In genomic region chr22:46031965-46032851, GRCh38 we compare ENCODE assay signal across 18 cellular contexts. TPM values are rescaled to one million over a fixed set of nuclear protein-coding genes. Genes with fewer than 3 reads are reported as not detected.
DNase-seq lines count a peak whose midpoint lies in the region; ATAC-seq and TF ChIP-seq lines count a peak whose summit lies in the region.
"Had no signal": no experiment of that assay in that cellular context is flagged by ENCODE, and none has a peak within 500 bp of the region (broad histone marks: within the 10 kb centered on the region; RNA-seq: fewer than 3 reads in every experiment).

No MANE protein-coding gene starts in this region.

- TF ChIP-seq CTCF in 22Rv1 (IDR thresholded peaks at IDR 0.05) (no peak), IMR-90 (conservative IDR thresholded peaks at IDR 0.05; ENCODE audit: low read depth, low read length) (no peak), esophagus squamous epithelium (IDR thresholded peaks at IDR 0.05) (no peak), neutrophil (IDR thresholded peaks at IDR 0.05) (no peak)

- intact Hi-C loops in IMR-90 (cut with micrococcal nuclease): no loop called here
- intact Hi-C loops in esophagus squamous epithelium (cut with DNase I): no loop called here

- H2AK9ac ChIP-seq in IMR-90 (replicated peaks; ENCODE audit: low read depth, low read length, poor library complexity): no peak overlapping the region

- no peak overlapping the region for H2BK120ac ChIP-seq in IMR-90 (ENCODE audit: low read depth, low read length)

- no peak overlapping the region for H2BK15ac ChIP-seq in IMR-90 (ENCODE audit: low read depth, low read length)

- H3K4me1 ChIP-seq in IMR-90 (ENCODE audit: control insufficient read depth, insufficient read depth, low read length) (peaks cover 7% of the 10 kb centered on the region), esophagus squamous epithelium (peaks cover 34 to 60% (median 35%) of the 10 kb centered on the region in 3 donors), neutrophil (ENCODE audit: control insufficient read depth in 1 of 2, insufficient read depth in 1 of 2, low read depth in 1 of 2, low read length in 1 of 2) (peaks cover 57 to 60% of the 10 kb centered on the region in 2 experiments)

- no peak overlapping the region for H3K18ac ChIP-seq in IMR-90 (ENCODE audit: low read depth, low read length)

- H3K14ac ChIP-seq in IMR-90 (replicated peaks; ENCODE audit: low read depth, low read length): no peak overlapping the region

- peaks cover 4 to 12% of the 10 kb centered on the region in 2 experiments; a peak in 3 of 4 replicates for H3K79me1 ChIP-seq in IMR-90 (ENCODE audit: low read depth in 1 of 2, low read length in 2 of 2)

- no peak for ATAC-seq in IMR-90 (ENCODE audit: low read depth)
- ATAC-seq in HG03039 (IDR thresholded peaks at IDR 0.05; ENCODE audit: unreplicated experiment): no peak
- ATAC-seq in GM19328 (IDR thresholded peaks at IDR 0.05; ENCODE audit: unreplicated experiment): no peak

- POLR2A ChIA-PET in IMR-90 (lab: Charles Lee; ENCODE audit: unreplicated experiment): no interaction called here

- H3K27ac ChIP-seq in 22Rv1: 0 out of 2 replicates have a peak overlapping the region, but pooled peaks have one; percentile 32
- H3K27ac ChIP-seq in IMR-90 (ENCODE audit: insufficient read depth, low read length): no peak overlapping the region
- peak overlapping the region; percentile 61 to 100 (median 76) for H3K27ac ChIP-seq in esophagus squamous epithelium
- H3K27ac ChIP-seq in neutrophil: peak overlapping the region; percentile 49
- H3K27ac ChIP-seq: PC-9, transverse colon had no signal

- H3K9me3 ChIP-seq in IMR-90 (ENCODE audit: control insufficient read depth, insufficient read depth, low read length) (no peaks in the 10 kb centered on the region), esophagus squamous epithelium (no peaks in the 10 kb centered on the region), neutrophil (no peaks in the 10 kb centered on the region)
- H3K9me3 ChIP-seq: transverse colon had no signal

- H4K5ac ChIP-seq in IMR-90 (ENCODE audit: low read depth, low read length): no peak overlapping the region

- no peak overlapping the region for H3K56ac ChIP-seq in IMR-90 (ENCODE audit: extremely low read depth, insufficient read depth, low read length)

- H4K91ac ChIP-seq in IMR-90 (ENCODE audit: insufficient read depth, low read depth, low read length): no peak overlapping the region

- H3K9me1 ChIP-seq in IMR-90 (ENCODE audit: insufficient read depth, low read length): peaks cover 7% of the 10 kb centered on the region

- TF ChIP-seq POLR2A in IMR-90 (IDR thresholded peaks at IDR 0.05; ENCODE audit: low read depth, low read length): no peak
- no peak for TF ChIP-seq POLR2A in esophagus squamous epithelium (IDR thresholded peaks at IDR 0.05)

- no peak overlapping the region for H3K9ac ChIP-seq in IMR-90 (ENCODE audit: low read depth, low read length)

- 49% methylated on average over 2 of the region's 13 CpGs; no CpG with 5 or more reads in 1 of the 2 experiments for WGBS in IMR-90 (ENCODE audit: extremely low coverage in 2 of 2, insufficient read length in 1 of 2), 2 experiments
- 43 to 63% methylated on average over 5 to 10 of the region's 13 CpGs for WGBS in esophagus squamous epithelium, 2 donors

- in situ Hi-C loops in IMR-90 (cut with MboI; ENCODE audit: low sequenced_read_pairs): no loop called here

- H3K4me3 ChIP-seq in IMR-90 (ENCODE audit: insufficient read depth, low read depth, low read length): no peak overlapping the region
- no peak overlapping the region for H3K4me3 ChIP-seq in esophagus squamous epithelium
- peak overlapping the region in 1 of 2 experiments; percentile 8 for H3K4me3 ChIP-seq in neutrophil (ENCODE audit: low read depth in 1 of 2, low read length in 1 of 2)
- H3K4me3 ChIP-seq: PC-9, transverse colon had no signal

- no peaks in the 10 kb centered on the region for H4K20me1 ChIP-seq in IMR-90 (ENCODE audit: insufficient read depth, low read length)

- DNase-seq in IMR-90: no peak
- DNase-seq in esophagus squamous epithelium (lab: John Stamatoyannopoulos, UW): no peak
- no peak for DNase-seq in NCI-H524 treated with DMSO at 0.1 percent for 48 hours (lab: John Stamatoyannopoulos, UW)
- no peak for DNase-seq in GM19238 (ENCODE audit: insufficient read length, low spot score)
- DNase-seq: activated CD4-positive, alpha-beta T cell treated with anti-CD3 and anti-CD28 coated beads for 1 hour; activated naive CD8-positive, alpha-beta T cell treated with anti-CD3 and anti-CD28 coated beads for 36 hours; Calu3; GDM1; NCI-H2029 treated with DMSO at 0.1 percent for 48 hours; NCI-H524; PC-9; stimulated activated CD4-positive, alpha-beta T cell treated with anti-CD3 and anti-CD28 coated beads, Interleukin-1b, Interleukin-23, amount 100 ng/mL, for 48 hours; transverse colon had no signal

- CTCF ChIA-PET in IMR-90 (lab: Yijun Ruan, JAX): no interaction called here

- H3K27me3 ChIP-seq in IMR-90 (ENCODE audit: control insufficient read depth, insufficient read depth, low read length) (peaks cover 9% of the 10 kb centered on the region; the same call in 1 of the 2 replicates), esophagus squamous epithelium (no peaks in the 10 kb centered on the region), neutrophil (no peaks in the 10 kb centered on the region)
- H3K27me3 ChIP-seq: transverse colon had no signal

- H3K4me2 ChIP-seq in IMR-90 (ENCODE audit: low read depth, low read length): no peak overlapping the region
- H3K4me2 ChIP-seq: PC-9 had no signal

- no peak overlapping the region for H2BK5ac ChIP-seq in IMR-90 (ENCODE audit: low read depth, low read length, poor library complexity, severe bottlenecking)

- no peak overlapping the region for H3K23ac ChIP-seq in IMR-90 (ENCODE audit: low read depth, low read length)

- dilution Hi-C loops in IMR-90 (cut with HindIII; ENCODE audit: low sequenced_read_pairs, unreplicated experiment): no loop called here

- no peaks in the 10 kb centered on the region for H3K36me3 ChIP-seq in IMR-90 (ENCODE audit: control insufficient read depth, insufficient read depth, low read length)
- no peaks in the 10 kb centered on the region for H3K36me3 ChIP-seq in esophagus squamous epithelium
- H3K36me3 ChIP-seq in neutrophil: no peaks in the 10 kb centered on the region
- H3K36me3 ChIP-seq: transverse colon had no signal

- no peak overlapping the region for H3K4ac ChIP-seq in IMR-90 (ENCODE audit: low read depth, low read length)

- H2AK5ac ChIP-seq in IMR-90 (ENCODE audit: low read depth, low read length): no peak overlapping the region

- H2AFZ ChIP-seq in IMR-90 (replicated peaks; ENCODE audit: low read length, poor library complexity): peak overlapping the region; percentile 13
- H2AFZ ChIP-seq: PC-9 had no signal

- no peak overlapping the region for H2BK20ac ChIP-seq in IMR-90 (ENCODE audit: low read depth, low read length)

- H4K8ac ChIP-seq in IMR-90 (ENCODE audit: low read depth in 2 of 2, low read length in 2 of 2): no peak overlapping the region

- BruUV-seq in IMR-90 (replicated peaks; lab: Mats Ljungman, UMichigan): no TSS peak

- TF ChIP-seq RAD21 in IMR-90 (IDR thresholded peaks at IDR 0.05; ENCODE audit: low read length): no peak

TF ChIP-seq in IMR-90, 13 proteins besides CTCF, POLR2A, EP300 and RAD21:
- no peak for TF ChIP-seq RFX5 (IDR thresholded peaks at IDR 0.05; ENCODE audit: low read depth, low read length)
- TF ChIP-seq CEBPB (IDR thresholded peaks at IDR 0.05; ENCODE audit: low read depth, low read length): no peak
- no peak for TF ChIP-seq SMC3 (IDR thresholded peaks at IDR 0.05; ENCODE audit: low read depth, low read length)
- no peak for TF ChIP-seq CHD1 (IDR thresholded peaks at IDR 0.05; ENCODE audit: low read depth, low read length)
- no peak for TF ChIP-seq RCOR1 (IDR thresholded peaks at IDR 0.05; ENCODE audit: insufficient replicate concordance, low read length)
- no peak for TF ChIP-seq BHLHE40 (IDR thresholded peaks at IDR 0.05; ENCODE audit: low read depth, low read length)
- no peak for TF ChIP-seq MXI1 (IDR thresholded peaks at IDR 0.05; ENCODE audit: borderline replicate concordance, low read depth, low read length)
- TF ChIP-seq NFE2L2 (IDR thresholded peaks at IDR 0.05; ENCODE audit: low read depth, low read length): no peak
- no peak for TF ChIP-seq MAZ (IDR thresholded peaks at IDR 0.05; ENCODE audit: borderline replicate concordance, low read depth, low read length)
- TF ChIP-seq MAFK (IDR thresholded peaks at IDR 0.05; ENCODE audit: low read depth, low read length): no peak
- TF ChIP-seq ELK1 (IDR thresholded peaks at IDR 0.05; ENCODE audit: borderline replicate concordance, low read depth, low read length): no peak
- TF ChIP-seq FOS (IDR thresholded peaks at IDR 0.05; ENCODE audit: low read depth, low read length): no peak
- TF ChIP-seq USF2 (IDR thresholded peaks at IDR 0.05; ENCODE audit: low read depth, low read length): no peak

RNA-seq across cellular contexts. Expression of gene WNT7B, which starts 55.2 kb away (rescaled TPM):
- total RNA-seq in IMR-90 (2012; rRNA removed) (under 0.01 TPM in 2 replicates), esophagus squamous epithelium (10 to 100 TPM; 10.6 to 27.0 (median 16.1) TPM)
- 0.15 and 0.16 TPM in 2 replicates for polyA plus RNA-seq in IMR-90 (2012; rRNA removed)
- 0.21 and 0.23 TPM in 2 replicates for polyA plus RNA-seq in IMR-90 (2012; cell fraction: cytosol; rRNA removed)
- 0.10 and 0.15 TPM in 2 replicates for polyA plus RNA-seq in IMR-90 (2012; cell fraction: nucleus; rRNA removed; ENCODE audit: low replicate concordance)
- total RNA-seq: activated naive CD8-positive, alpha-beta T cell treated with anti-CD3 and anti-CD28 coated beads for 36 hours; T-helper 1 cell treated with Interleukin-12 subunit alpha and Interleukin-12 subunit beta and Interleukin-4 antibody, amounts not matched to agents 30 ng/mL and 1 ng/mL, for 36 hours; transverse colon had no signal

Comparison
In these comparisons a context has a peak if more than half of its experiments do, and no peak if none do; other contexts are left out.
1. RNA of gene WNT7B, which starts 55.2 kb away (total RNA-seq): 10.6 to 27.0 TPM in esophagus squamous epithelium; under 0.01 TPM in IMR-90; every median in the first group is over 10 times any median in the second.